In the genomic region with DNA sequence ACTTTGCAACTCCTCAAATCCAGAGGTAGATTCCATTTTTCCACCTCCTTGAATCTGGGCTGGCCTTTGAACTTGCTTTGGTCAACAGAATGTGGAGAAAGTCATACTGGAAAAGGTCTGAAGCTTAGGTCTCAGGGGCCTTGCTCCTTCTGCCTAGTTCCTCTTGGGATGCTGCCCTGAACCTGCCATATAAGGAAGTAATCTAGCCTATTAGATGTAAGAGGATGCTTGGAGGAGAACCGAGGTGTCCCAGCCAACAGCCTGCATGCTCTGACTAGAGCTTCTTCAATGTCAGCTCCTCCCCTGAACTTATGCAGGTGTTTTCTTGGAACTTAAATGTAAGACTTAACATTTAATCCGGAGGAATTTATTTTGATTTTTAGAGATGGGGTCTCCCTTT, we compare ENCODE assay signal across 36 cellular contexts. TPM values are rescaled to one million over a fixed set of nuclear protein-coding genes. Genes with fewer than 3 reads are reported as not detected.
DNase-seq lines count a peak whose midpoint lies in the region.
"Had no signal": no experiment of that assay in that cellular context is flagged by ENCODE, and none has a peak within 500 bp of the region (broad histone marks: within the 10 kb centered on the region; RNA-seq: fewer than 3 reads in every experiment).

No MANE protein-coding gene starts in this region.

- DNase-seq in NCI-H146 (lab: John Stamatoyannopoulos, UW) (peak; percentile 5), NCI-H146 treated with DMSO at 0.1 percent for 48 hours (lab: John Stamatoyannopoulos, UW; ENCODE audit: unreplicated experiment) (no peak), DMS79 (lab: John Stamatoyannopoulos, UW) (peak; percentile 30), NCI-H2171 (lab: John Stamatoyannopoulos, UW) (peak; percentile 26), cerebellum (ENCODE audit: low spot score) (peak; percentile 19), D341Med (ENCODE audit: low spot score) (no peak), A172 (ENCODE audit: low spot score) (no peak), NCI-H774 (lab: John Stamatoyannopoulos, UW) (no peak)
- DNase-seq: activated B cell treated with CpG ODN at 0.5 μM for 24 hours; activated CD4-positive, alpha-beta T cell treated with anti-CD3 and anti-CD28 coated beads, Interleukin-2, amount 10 ng/mL, durations not matched to agents 7 days and 5 days; activated gamma-delta T cell; activated T-cell treated with anti-CD3 and anti-CD28 coated beads, Interleukin-2, amount 50 U/mL, for 24 hours; caudate nucleus; CD8-positive, alpha-beta memory T cell; DND-41; effector memory CD8-positive, alpha-beta T cell; GM23248; hypothalamus; KG1; NCI-H1417; NCI-H510A treated with DMSO at 0.1 percent for 48 hours; Peyer's patch; SHP77; stimulated activated CD4-positive, alpha-beta T cell treated with anti-CD3 and anti-CD28 coated beads, Interleukin-4, amount 100 ng/mL, for 1 hour; stomach; T-cell; uterus had no signal

RNA-seq across cellular contexts. Expression of a gene that starts 2.0 kb away (rescaled TPM):
- total RNA-seq in cerebellum, result 32.3 TPM
- total RNA-seq in A172 (2014; rRNA removed; shearing (Covaris generic)), result 108 and 115 TPM in 2 replicates

RNA-seq across cellular contexts. Expression of a gene that starts 26.4 kb away (rescaled TPM):
- total RNA-seq in cerebellum, result 2.4 TPM
- total RNA-seq in A172 (2014; rRNA removed; shearing (Covaris generic)), result not detected in 2 replicates
- total RNA-seq: activated B cell treated with CpG ODN at 0.5 μM for 24 hours; activated CD4-positive, alpha-beta T cell treated with anti-CD3 and anti-CD28 coated beads, Interleukin-2, amount 10 ng/mL, durations not matched to agents 7 days and 5 days; ascending aorta; CD8-positive, alpha-beta memory T cell; epithelial cell of proximal tubule; glomerular endothelial cell; GM23248; left lobe of liver; MCF 10A; mucosa of gallbladder; natural killer cell treated with Interleukin-12 subunit alpha and Interleukin-12 subunit beta and Interleukin-15 and Interleukin-18, amount 100 ng/mL, for 72 hours; osteoblast; Peyer's patch; pulmonary artery endothelial cell; stomach; T-cell; uterus had no signal

Comparison
In these comparisons a context has a peak if more than half of its experiments do, and no peak if none do; other contexts are left out.
1. DNase-seq: peak in NCI-H146 (single experiment), DMS79 (single experiment), NCI-H2171 (single experiment) and cerebellum (single experiment); none in NCI-H146 treated with DMSO at 0.1 percent for 48 hours (single experiment), D341Med (single experiment), A172 (single experiment) and NCI-H774 (single experiment).